ENCODE assay signal across 1 cellular context in genomic region chr3:176946169-176946568, GRCh38.
TF ChIP-seq lines count a peak whose summit lies in the region.

No MANE protein-coding gene starts in this region.

TF ChIP-seq in HepG2, 621 proteins besides CTCF, POLR2A, EP300 and RAD21 (continued from another document):
- TF ChIP-seq ZNF318 (CRISPR knock-in tag; IDR thresholded peaks at IDR 0.05) (no peak), ZNF784 (CRISPR knock-in tag; IDR thresholded peaks at IDR 0.05; ENCODE audit: borderline replicate concordance) (no peak), CREB1 (IDR thresholded peaks at IDR 0.05) (peak; percentile 93), CREB1 (CRISPR knock-in tag; IDR thresholded peaks at IDR 0.05) (no peak), YEATS4 (CRISPR knock-in tag; IDR thresholded peaks at IDR 0.05; ENCODE audit: borderline replicate concordance) (no peak), ZFAT (CRISPR knock-in tag; conservative IDR thresholded peaks at IDR 0.05) (no peak)
